Comparison of ENCODE assay signal across 1 cellular context in the genomic region with DNA sequence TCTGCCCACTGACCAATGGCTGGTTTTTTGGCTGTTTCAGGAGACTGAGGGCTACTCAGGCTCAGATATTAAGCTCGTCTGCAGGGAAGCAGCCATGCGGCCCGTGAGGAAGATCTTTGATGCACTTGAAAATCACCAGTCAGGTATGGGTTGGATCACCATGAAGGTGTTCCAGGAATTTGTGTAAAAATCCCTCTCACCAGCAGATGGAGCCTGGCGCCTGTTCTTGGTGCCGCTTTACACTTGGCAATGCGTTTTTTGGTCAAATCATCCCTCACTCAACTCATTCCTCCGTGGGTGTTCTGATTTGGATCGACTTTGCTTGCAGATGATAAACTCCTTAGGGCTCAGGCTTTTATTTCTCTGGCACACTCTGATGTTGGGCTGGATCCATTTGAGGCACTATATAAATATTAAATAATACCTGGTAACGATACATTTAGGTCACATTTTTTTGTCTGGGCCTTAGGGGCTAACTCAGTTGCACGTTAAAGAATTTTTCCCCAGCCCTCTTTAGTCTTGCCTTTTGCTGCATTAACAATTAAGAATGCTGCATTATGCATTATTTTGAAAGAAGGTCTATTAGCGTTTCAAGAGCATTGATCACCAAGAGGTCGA.
TF ChIP-seq lines count a peak whose summit lies in the region.

No MANE protein-coding gene starts in this region.

TF ChIP-seq in GM23338, 12 proteins besides CTCF, POLR2A, EP300 and RAD21 (continued from another document):
- TF ChIP-seq ZNF462 (CRISPR knock-in tag; IDR thresholded peaks at IDR 0.05) (no peak), EZH2 (IDR thresholded peaks at IDR 0.05; ENCODE audit: low read depth, unreplicated experiment) (no peak), ETS1 (IDR thresholded peaks at IDR 0.05) (no peak), ZNF331 (CRISPR knock-in tag; IDR thresholded peaks at IDR 0.05; ENCODE audit: low read depth) (no peak), POLR2AphosphoS5 (IDR thresholded peaks at IDR 0.05; ENCODE audit: low read depth) (no peak)
- TF ChIP-seq, protein P1, sequence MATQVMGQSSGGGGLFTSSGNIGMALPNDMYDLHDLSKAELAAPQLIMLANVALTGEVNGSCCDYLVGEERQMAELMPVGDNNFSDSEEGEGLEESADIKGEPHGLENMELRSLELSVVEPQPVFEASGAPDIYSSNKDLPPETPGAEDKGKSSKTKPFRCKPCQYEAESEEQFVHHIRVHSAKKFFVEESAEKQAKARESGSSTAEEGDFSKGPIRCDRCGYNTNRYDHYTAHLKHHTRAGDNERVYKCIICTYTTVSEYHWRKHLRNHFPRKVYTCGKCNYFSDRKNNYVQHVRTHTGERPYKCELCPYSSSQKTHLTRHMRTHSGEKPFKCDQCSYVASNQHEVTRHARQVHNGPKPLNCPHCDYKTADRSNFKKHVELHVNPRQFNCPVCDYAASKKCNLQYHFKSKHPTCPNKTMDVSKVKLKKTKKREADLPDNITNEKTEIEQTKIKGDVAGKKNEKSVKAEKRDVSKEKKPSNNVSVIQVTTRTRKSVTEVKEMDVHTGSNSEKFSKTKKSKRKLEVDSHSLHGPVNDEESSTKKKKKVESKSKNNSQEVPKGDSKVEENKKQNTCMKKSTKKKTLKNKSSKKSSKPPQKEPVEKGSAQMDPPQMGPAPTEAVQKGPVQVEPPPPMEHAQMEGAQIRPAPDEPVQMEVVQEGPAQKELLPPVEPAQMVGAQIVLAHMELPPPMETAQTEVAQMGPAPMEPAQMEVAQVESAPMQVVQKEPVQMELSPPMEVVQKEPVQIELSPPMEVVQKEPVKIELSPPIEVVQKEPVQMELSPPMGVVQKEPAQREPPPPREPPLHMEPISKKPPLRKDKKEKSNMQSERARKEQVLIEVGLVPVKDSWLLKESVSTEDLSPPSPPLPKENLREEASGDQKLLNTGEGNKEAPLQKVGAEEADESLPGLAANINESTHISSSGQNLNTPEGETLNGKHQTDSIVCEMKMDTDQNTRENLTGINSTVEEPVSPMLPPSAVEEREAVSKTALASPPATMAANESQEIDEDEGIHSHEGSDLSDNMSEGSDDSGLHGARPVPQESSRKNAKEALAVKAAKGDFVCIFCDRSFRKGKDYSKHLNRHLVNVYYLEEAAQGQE (IDR thresholded peaks at IDR 0.05; ENCODE audit: unreplicated experiment) = no peak
TF ChIP-seq in GM23338: peak in this region for 0.
